ENCODE assay signal across 22 cellular contexts in genomic region chr4:86755388-86755787, GRCh38.
DNase-seq lines count a peak whose midpoint lies in the region; ATAC-seq, FAIRE-seq and TF ChIP-seq lines count a peak whose summit lies in the region.
"Had no signal": no experiment of that assay in that cellular context is flagged by ENCODE, and none has a peak within 500 bp of the region (broad histone marks: within the 10 kb centered on the region; RNA-seq: fewer than 3 reads in every experiment).

No MANE protein-coding gene starts in this region.

- H3K9ac ChIP-seq in K562 (ENCODE audit: insufficient read depth in 1 of 2, low read depth in 2 of 2, low read length in 2 of 2), result no peak overlapping the region

- no peak for TF ChIP-seq EP300 in K562 (IDR thresholded peaks at IDR 0.05; ENCODE audit: low read length)

- no peak overlapping the region for H3K4me3 Mint-ChIP-seq in T-helper 17 cell
- no peak overlapping the region for H3K4me3 Mint-ChIP-seq in stimulated activated effector memory CD8-positive, alpha-beta T cell treated with anti-CD3 and anti-CD28 coated beads, Interleukin-12 subunit alpha, Interleukin-12 subunit beta, amount 100 ng/mL, for 72 hours
- H3K4me3 Mint-ChIP-seq: CD4-positive, CD25-positive, alpha-beta regulatory T cell had no signal

- TF ChIP-seq CTCF in K562 (IDR thresholded peaks at IDR 0.05 in 2 of 3, conservative IDR thresholded peaks at IDR 0.05 in 1 of 3; ENCODE audit: insufficient read depth in 2 of 3, low read depth in 1 of 3, low read length in 3 of 3), result no peak
- no peak for TF ChIP-seq CTCF in GM10266 (IDR thresholded peaks at IDR 0.05; ENCODE audit: control insufficient read depth, insufficient read depth, low read depth, missing control alignments)

- H3K4me1 Mint-ChIP-seq in T-helper 17 cell, result peaks cover 7% of the 10 kb centered on the region
- no peaks in the 10 kb centered on the region for H3K4me1 Mint-ChIP-seq in stimulated activated effector memory CD8-positive, alpha-beta T cell treated with anti-CD3 and anti-CD28 coated beads, Interleukin-12 subunit alpha, Interleukin-12 subunit beta, amount 100 ng/mL, for 72 hours
- H3K4me1 Mint-ChIP-seq: CD4-positive, CD25-positive, alpha-beta regulatory T cell had no signal

- no peak overlapping the region for H3K4me3 ChIP-seq in K562

- H4K20me1 ChIP-seq in K562 (replicated peaks; ENCODE audit: control insufficient read depth, insufficient read depth, low read length), result no peaks in the 10 kb centered on the region

- no peak for TF ChIP-seq POLR2A in K562 (conservative IDR thresholded peaks at IDR 0.05)

- intact Hi-C loops in K562 (cut with micrococcal nuclease), result no loop called here
- intact Hi-C loops in posterior cingulate gyrus (cut with DNase I), result no loop called here

- TF ChIP-seq RAD21 in K562 (CRISPR knock-in tag; conservative IDR thresholded peaks at IDR 0.05 in 1 of 2, IDR thresholded peaks at IDR 0.05 in 1 of 2), result no peak

- H3K9me3 Mint-ChIP-seq in stimulated activated effector memory CD8-positive, alpha-beta T cell treated with anti-CD3 and anti-CD28 coated beads, Interleukin-12 subunit alpha, Interleukin-12 subunit beta, amount 100 ng/mL, for 72 hours, result no peaks in the 10 kb centered on the region

- H2AFZ ChIP-seq in K562 (ENCODE audit: low read depth, low read length), result no peak overlapping the region

- 0% methylated on average over 2 of the region's 2 CpGs for WGBS in K562 (ENCODE audit: insufficient coverage, low coverage, missing lambda C conversion rate)

- in situ Hi-C loops in K562 (cut with MboI), result no loop called here

- no TSS peak for BruUV-seq in K562 (replicated peaks; lab: Mats Ljungman, UMichigan)

- H3K79me2 ChIP-seq in K562 (ENCODE audit: control insufficient read depth, insufficient read depth, low read length), result no peaks in the 10 kb centered on the region

- H3K27me3 ChIP-seq in K562 (ENCODE audit: control insufficient read depth in 2 of 2, insufficient read depth in 2 of 2, low read length in 2 of 2), result no peaks in the 10 kb centered on the region
- H3K27me3 ChIP-seq: BE2C had no signal

- POLR2A ChIA-PET in K562 (lab: Yijun Ruan, JAX), result no interaction called here

- H3K4me1 ChIP-seq in K562 (replicated peaks in 1 of 2; ENCODE audit: control insufficient read depth in 2 of 2, insufficient read depth in 2 of 2, low read length in 2 of 2), result no peaks in the 10 kb centered on the region
- H3K4me1 ChIP-seq: BE2C had no signal

- no peak overlapping the region for H3K4me2 ChIP-seq in K562 (ENCODE audit: insufficient read depth, low read length)

- peak overlapping the region; percentile 53 for H3K27ac Mint-ChIP-seq in T-helper 17 cell
- no peak overlapping the region for H3K27ac Mint-ChIP-seq in stimulated activated effector memory CD8-positive, alpha-beta T cell treated with anti-CD3 and anti-CD28 coated beads, Interleukin-12 subunit alpha, Interleukin-12 subunit beta, amount 100 ng/mL, for 72 hours
- H3K27ac Mint-ChIP-seq: CD4-positive, CD25-positive, alpha-beta regulatory T cell had no signal

- FAIRE-seq in K562 (lab: Jason Lieb, UNC), result peak; percentile 29
- FAIRE-seq: GM19239, HTR-8/SVneo had no signal

- H3K9me3 ChIP-seq in T-helper 17 cell (ENCODE audit: control insufficient read depth, low read length, poor library complexity, severe bottlenecking), result no peaks in the 10 kb centered on the region
- H3K9me3 ChIP-seq in K562 (replicated peaks; ENCODE audit: control insufficient read depth, insufficient read depth, low read depth, low read length), result no peaks in the 10 kb centered on the region
- H3K9me3 ChIP-seq: BE2C had no signal

- no peaks in the 10 kb centered on the region for H3K27me3 Mint-ChIP-seq in T-helper 17 cell

- H3K36me3 ChIP-seq in K562 (ENCODE audit: control insufficient read depth, insufficient read depth, low read length), result no peaks in the 10 kb centered on the region

- peaks cover 3% of the 10 kb centered on the region for H3K36me3 Mint-ChIP-seq in T-helper 17 cell (ENCODE audit: low read depth)
- H3K36me3 Mint-ChIP-seq in stimulated activated effector memory CD8-positive, alpha-beta T cell treated with anti-CD3 and anti-CD28 coated beads, Interleukin-12 subunit alpha, Interleukin-12 subunit beta, amount 100 ng/mL, for 72 hours, result peaks cover 5% of the 10 kb centered on the region
- H3K36me3 Mint-ChIP-seq: CD4-positive, CD25-positive, alpha-beta regulatory T cell had no signal

- CTCF ChIA-PET in K562 (lab: Yijun Ruan, JAX; ENCODE audit: low intra/inter-chr PET ratio), result no interaction called here

- H3K9me1 ChIP-seq in K562 (ENCODE audit: control insufficient read depth, insufficient read depth, low read length), result no peaks in the 10 kb centered on the region

- H3K27ac ChIP-seq in K562 (ENCODE audit: extremely low read depth, low read depth, low read length), result no peak overlapping the region

- no peak for DNase-seq in T-helper 17 cell
- DNase-seq in K562 (ENCODE audit: extremely low read depth in 1 of 4, low spot score in 3 of 4), result no peak
- DNase-seq in stimulated activated effector memory CD8-positive, alpha-beta T cell treated with anti-CD3 and anti-CD28 coated beads, Interleukin-12 subunit alpha, Interleukin-12 subunit beta, amount 100 ng/mL, for 72 hours (ENCODE audit: low spot score in 2 of 2), result no peak
- DNase-seq in GM10266 (ENCODE audit: extremely low spot score), result no peak
- no peak for DNase-seq in posterior cingulate gyrus
- DNase-seq: ACHN; BE2C; C1 segment of cervical spinal cord; CD4-positive, CD25-positive, alpha-beta regulatory T cell; DMS 273 treated with DMSO at 0.1 percent for 48 hours; DMS53; DND-41; EL; HCEC 1CT; IMR-90; Karpas-422; KBM-7 had no signal

- peak; percentile 62 for ATAC-seq in GM19351 (IDR thresholded peaks at IDR 0.05; ENCODE audit: unreplicated experiment)
- no peak for ATAC-seq in T-helper 17 cell
- no peak for ATAC-seq in K562
- ATAC-seq in stimulated activated effector memory CD8-positive, alpha-beta T cell treated with anti-CD3 and anti-CD28 coated beads, Interleukin-12 subunit alpha, Interleukin-12 subunit beta, amount 100 ng/mL, for 72 hours, result peak; percentile 69
- no peak for ATAC-seq in GM21786 (IDR thresholded peaks at IDR 0.05; ENCODE audit: unreplicated experiment)
- ATAC-seq in GM18907 (IDR thresholded peaks at IDR 0.05; ENCODE audit: unreplicated experiment), result no peak

TF ChIP-seq in K562, 482 proteins besides CTCF, POLR2A, EP300 and RAD21:
- TF ChIP-seq TFE3 (CRISPR knock-in tag; IDR thresholded peaks at IDR 0.05) (no peak), ETV1 (tag; conservative IDR thresholded peaks at IDR 0.05; ENCODE audit: low read depth) (no peak), DLX4 (CRISPR knock-in tag; IDR thresholded peaks at IDR 0.05) (no peak), SIN3A (IDR thresholded peaks at IDR 0.05; ENCODE audit: borderline replicate concordance in 2 of 2, control insufficient read depth in 1 of 2, low read depth in 2 of 2, low read length in 2 of 2) (no peak), HMG20B (CRISPR knock-in tag; IDR thresholded peaks at IDR 0.05) (no peak), MCM3 (IDR thresholded peaks at IDR 0.05) (no peak)

Comparison
In these comparisons a context has a peak if more than half of its experiments do, and no peak if none do; other contexts are left out.
1. ATAC-seq: peak in GM19351 (single experiment) and stimulated activated effector memory CD8-positive, alpha-beta T cell treated with anti-CD3 and anti-CD28 coated beads, Interleukin-12 subunit alpha, Interleukin-12 subunit beta, amount 100 ng/mL, for 72 hours (single experiment); none in T-helper 17 cell (single experiment), K562 (single experiment), GM21786 (single experiment) and GM18907 (single experiment).